ENCODE assay signal across 25 cellular contexts in genomic region chr14:64225156-64225757, GRCh38.
"Had no signal": no experiment of that assay in that cellular context is flagged by ENCODE, and none has a peak within 500 bp of the region (broad histone marks: within the 10 kb centered on the region; RNA-seq: fewer than 3 reads in every experiment).

No MANE protein-coding gene starts in this region.

- H3K27ac Mint-ChIP-seq: activated CD8-positive, alpha-beta T cell treated with anti-CD3 and anti-CD28 coated beads, Interleukin-2, amount 10 ng/mL, durations not matched to agents 7 days and 5 days; activated naive CD4-positive, alpha-beta T cell treated with anti-CD3 and anti-CD28 coated beads, Interleukin-2, amount 50 U/mL, for 24 hours; activated T-helper 1 cell treated with anti-CD3 and anti-CD28 coated beads, Interleukin-12 subunit alpha, Interleukin-12 subunit beta, Interleukin-2, Interleukin-4 antibody, amounts not matched to agents 30 ng/mL and 10 ng/mL and 1 ng/mL, durations not matched to agents 14 hours and 24 hours and 36 hours; mesothelial cell of epicardium; nephron progenitor cell had no signal

- DNase-seq: activated CD4-positive, alpha-beta T cell treated with anti-CD3 and anti-CD28 coated beads for 1 hour; activated CD4-positive, alpha-beta T cell treated with anti-CD3 and anti-CD28 coated beads, Interleukin-2, amount 50 U/mL, for 1 hour; activated CD8-positive, alpha-beta T cell treated with anti-CD3 and anti-CD28 coated beads, Interleukin-2, amount 10 ng/mL, durations not matched to agents 7 days and 5 days; activated gamma-delta T cell treated with Interleukin-2 at 50 U/mL for 16 hours; colonic mucosa; nephron progenitor cell; stimulated activated CD4-positive, alpha-beta T cell treated with anti-CD3 and anti-CD28 coated beads, Interleukin-15, amount 100 ng/mL, for 24 hours; stimulated activated CD4-positive, alpha-beta T cell treated with anti-CD3 and anti-CD28 coated beads, Interleukin-2, amount 100 ng/mL, for 48 hours; stimulated activated CD8-positive, alpha-beta memory T cell treated with anti-CD3 and anti-CD28 coated beads, Interleukin-4, amount 100 ng/mL, for 48 hours; stimulated activated naive CD4-positive, alpha-beta T cell; T-helper 1 cell; T-helper 9 cell; testis; trophoblast cell had no signal

- H3K4me3 Mint-ChIP-seq: activated CD8-positive, alpha-beta T cell treated with anti-CD3 and anti-CD28 coated beads, Interleukin-2, amount 10 ng/mL, durations not matched to agents 7 days and 5 days; activated naive CD4-positive, alpha-beta T cell treated with anti-CD3 and anti-CD28 coated beads, Interleukin-2, amount 50 U/mL, for 24 hours; activated T-helper 1 cell treated with anti-CD3 and anti-CD28 coated beads, Interleukin-12 subunit alpha, Interleukin-12 subunit beta, Interleukin-2, Interleukin-4 antibody, amounts not matched to agents 30 ng/mL and 10 ng/mL and 1 ng/mL, durations not matched to agents 14 hours and 24 hours and 36 hours; mesothelial cell of epicardium; nephron progenitor cell had no signal

- H3K27ac ChIP-seq: breast epithelium, colonic mucosa, esophagus muscularis mucosa, vagina had no signal

- H3K4me3 ChIP-seq: breast epithelium, colonic mucosa, esophagus muscularis mucosa, smooth muscle cell, testis, vagina had no signal

- H3K36me3 ChIP-seq: breast epithelium had no signal

- H3K27me3 ChIP-seq: breast epithelium, colonic mucosa, esophagus muscularis mucosa, testis, vagina had no signal

- H3K4me1 Mint-ChIP-seq: activated naive CD4-positive, alpha-beta T cell treated with anti-CD3 and anti-CD28 coated beads, Interleukin-2, amount 50 U/mL, for 24 hours; nephron progenitor cell had no signal

- H3K9me3 Mint-ChIP-seq: activated naive CD4-positive, alpha-beta T cell treated with anti-CD3 and anti-CD28 coated beads, Interleukin-2, amount 50 U/mL, for 24 hours; activated T-helper 1 cell treated with anti-CD3 and anti-CD28 coated beads, Interleukin-12 subunit alpha, Interleukin-12 subunit beta, Interleukin-2, Interleukin-4 antibody, amounts not matched to agents 30 ng/mL and 10 ng/mL and 1 ng/mL, durations not matched to agents 14 hours and 24 hours and 36 hours; mesothelial cell of epicardium; nephron progenitor cell had no signal

- H3K4me1 ChIP-seq: breast epithelium, colonic mucosa, vagina had no signal

- FAIRE-seq: astrocyte, frontal cortex, keratinocyte had no signal

- H3K27me3 Mint-ChIP-seq: activated naive CD4-positive, alpha-beta T cell treated with anti-CD3 and anti-CD28 coated beads, Interleukin-2, amount 50 U/mL, for 24 hours had no signal

- H3K9me3 ChIP-seq: breast epithelium, colonic mucosa, esophagus muscularis mucosa, testis, vagina had no signal

- ATAC-seq: activated CD8-positive, alpha-beta T cell treated with anti-CD3 and anti-CD28 coated beads, Interleukin-2, amount 10 ng/mL, durations not matched to agents 7 days and 5 days; sciatic nerve had no signal
